ENCODE assay signal across 20 cellular contexts in genomic region chr22:32574957-32575893, GRCh38.
DNase-seq lines count a peak whose midpoint lies in the region; ATAC-seq, FAIRE-seq and TF ChIP-seq lines count a peak whose summit lies in the region.
"Had no signal": no experiment of that assay in that cellular context is flagged by ENCODE, and none has a peak within 500 bp of the region (broad histone marks: within the 10 kb centered on the region; RNA-seq: fewer than 3 reads in every experiment).

No MANE protein-coding gene starts in this region.

- H3K9me3 ChIP-seq in HUES48 (ENCODE audit: control insufficient read depth, insufficient read depth, low read length) (no peaks in the 10 kb centered on the region), left lung (no peaks in the 10 kb centered on the region)
- H3K9me3 ChIP-seq: suprapubic skin had no signal

- intact Hi-C loops in left lung (cut with DNase I) = no loop called here
- intact Hi-C loops in activated CD4-positive, alpha-beta memory T cell treated with anti-CD3 and anti-CD28 coated beads for 36 hours (cut with micrococcal nuclease) = no loop called here

- H3K27me3 ChIP-seq in HUES48 (ENCODE audit: control insufficient read depth, insufficient read depth, low read length) = no peaks in the 10 kb centered on the region; the same call in 1 of the 2 replicates
- H3K27me3 ChIP-seq in left lung = no peaks in the 10 kb centered on the region
- H3K27me3 ChIP-seq: brain microvascular endothelial cell, suprapubic skin had no signal

- H3K36me3 Mint-ChIP-seq in activated CD4-positive, alpha-beta memory T cell treated with anti-CD3 and anti-CD28 coated beads for 36 hours = no peaks in the 10 kb centered on the region
- H3K36me3 Mint-ChIP-seq: CD4-positive, CD25-positive, alpha-beta regulatory T cell had no signal

- no peak for ATAC-seq in SK-N-SH treated with all-trans-retinoic acid at 6 μM for 48 hours
- ATAC-seq in left lung = peak; percentile 30
- no peak for ATAC-seq in HG03108 (IDR thresholded peaks at IDR 0.05; ENCODE audit: unreplicated experiment)

- no peak overlapping the region for H3K4me3 Mint-ChIP-seq in activated CD4-positive, alpha-beta memory T cell treated with anti-CD3 and anti-CD28 coated beads for 36 hours
- H3K4me3 Mint-ChIP-seq: activated B cell treated with CpG ODN at 0.5 μM for 24 hours; activated T-helper 1 cell treated with anti-CD3 and anti-CD28 coated beads, Interleukin-12 subunit alpha, Interleukin-12 subunit beta, Interleukin-2, Interleukin-4 antibody, amounts not matched to agents 30 ng/mL and 10 ng/mL and 1 ng/mL, durations not matched to agents 14 hours and 24 hours and 36 hours; CD4-positive, CD25-positive, alpha-beta regulatory T cell; nephron progenitor cell had no signal

- POLR2A ChIA-PET in activated CD4-positive, alpha-beta memory T cell treated with anti-CD3 and anti-CD28 coated beads for 36 hours (lab: Charles Lee) = no interaction called here

- H3K27me3 Mint-ChIP-seq in activated CD4-positive, alpha-beta memory T cell treated with anti-CD3 and anti-CD28 coated beads for 36 hours = peaks cover 7% of the 10 kb centered on the region
- H3K27me3 Mint-ChIP-seq: CD4-positive, CD25-positive, alpha-beta regulatory T cell had no signal

- no peak for FAIRE-seq in RCC 7860 (lab: Jason Lieb, UNC)
- FAIRE-seq: endothelial cell of umbilical vein, frontal cortex had no signal

- H3K27ac ChIP-seq in HUES48 (ENCODE audit: low read depth, low read length) (peak overlapping the region; percentile 1), left lung (peak overlapping the region in 1 of 2 donors; percentile 28)
- H3K27ac ChIP-seq: brain microvascular endothelial cell, suprapubic skin had no signal

- no peaks in the 10 kb centered on the region for H3K36me3 ChIP-seq in HUES48 (ENCODE audit: control insufficient read depth, insufficient read depth, low read length)
- no peaks in the 10 kb centered on the region for H3K36me3 ChIP-seq in left lung
- H3K36me3 ChIP-seq: brain microvascular endothelial cell, suprapubic skin had no signal

- CTCF ChIA-PET in activated CD4-positive, alpha-beta memory T cell treated with anti-CD3 and anti-CD28 coated beads for 36 hours (lab: Charles Lee) = no interaction called here

- no peak for TF ChIP-seq CTCF in left lung (IDR thresholded peaks at IDR 0.05)

- H3K4me1 ChIP-seq in HUES48 (ENCODE audit: control insufficient read depth, insufficient read depth, low read length) (peaks cover 10% of the 10 kb centered on the region), left lung (peaks cover 0 to 15% of the 10 kb centered on the region in 2 donors)

- H3K27ac Mint-ChIP-seq in activated CD4-positive, alpha-beta memory T cell treated with anti-CD3 and anti-CD28 coated beads for 36 hours = no peak overlapping the region
- H3K27ac Mint-ChIP-seq: activated B cell treated with CpG ODN at 0.5 μM for 24 hours; activated T-helper 1 cell treated with anti-CD3 and anti-CD28 coated beads, Interleukin-12 subunit alpha, Interleukin-12 subunit beta, Interleukin-2, Interleukin-4 antibody, amounts not matched to agents 30 ng/mL and 10 ng/mL and 1 ng/mL, durations not matched to agents 14 hours and 24 hours and 36 hours; CD4-positive, CD25-positive, alpha-beta regulatory T cell; nephron progenitor cell had no signal

- DNase-seq in COLO829 (ENCODE audit: low spot score) (peak; percentile 95), left lung (no peak), RCC 7860 (ENCODE audit: low spot score) (no peak), GM03348 (ENCODE audit: low spot score) (no peak)
- DNase-seq in activated CD4-positive, alpha-beta memory T cell treated with anti-CD3 and anti-CD28 coated beads for 36 hours = no peak
- DNase-seq: activated B cell treated with CpG ODN at 0.5 μM for 24 hours, brain microvascular endothelial cell, dermis blood vessel endothelial cell, NCI-H2081 treated with DMSO at 0.1 percent for 48 hours, NCI-H748 treated with DMSO at 0.1 percent for 48 hours, nephron progenitor cell, Right ventricle myocardium superior had no signal

- no peak overlapping the region for H3K9ac ChIP-seq in HUES48 (ENCODE audit: low read depth, low read length)

- peaks cover 2% of the 10 kb centered on the region for H3K4me1 Mint-ChIP-seq in activated CD4-positive, alpha-beta memory T cell treated with anti-CD3 and anti-CD28 coated beads for 36 hours (ENCODE audit: low read depth)
- H3K4me1 Mint-ChIP-seq: activated B cell treated with CpG ODN at 0.5 μM for 24 hours had no signal

- H3K4me3 ChIP-seq in HUES48 (ENCODE audit: low read depth, low read length) (no peak overlapping the region), left lung (no peak overlapping the region)
- H3K4me3 ChIP-seq: suprapubic skin had no signal

- no peaks in the 10 kb centered on the region for H3K9me3 Mint-ChIP-seq in activated CD4-positive, alpha-beta memory T cell treated with anti-CD3 and anti-CD28 coated beads for 36 hours
- H3K9me3 Mint-ChIP-seq: activated B cell treated with CpG ODN at 0.5 μM for 24 hours; activated T-helper 1 cell treated with anti-CD3 and anti-CD28 coated beads, Interleukin-12 subunit alpha, Interleukin-12 subunit beta, Interleukin-2, Interleukin-4 antibody, amounts not matched to agents 30 ng/mL and 10 ng/mL and 1 ng/mL, durations not matched to agents 14 hours and 24 hours and 36 hours; nephron progenitor cell had no signal

TF ChIP-seq in SK-N-SH treated with all-trans-retinoic acid at 6 μM for 48 hours, 23 proteins besides CTCF, POLR2A, EP300 and RAD21:
- TF ChIP-seq ZFP30 (CRISPR knock-in tag; IDR thresholded peaks at IDR 0.05) = no peak
- TF ChIP-seq TCF4 (CRISPR knock-in tag; IDR thresholded peaks at IDR 0.05; ENCODE audit: borderline replicate concordance) = 0 out of 2 replicates have a peak, but pooled peaks have one; percentile 21
TF ChIP-seq in SK-N-SH treated with all-trans-retinoic acid at 6 μM for 48 hours: peak in this region for 1.
